ENCODE assay signal across 14 cellular contexts in genomic region chr3:105526349-105527111, GRCh38.
DNase-seq lines count a peak whose midpoint lies in the region; ATAC-seq, FAIRE-seq and TF ChIP-seq lines count a peak whose summit lies in the region.
"Had no signal": no experiment of that assay in that cellular context is flagged by ENCODE, and none has a peak within 500 bp of the region (broad histone marks: within the 10 kb centered on the region; RNA-seq: fewer than 3 reads in every experiment).

No MANE protein-coding gene starts in this region.

- H3K4me3 ChIP-seq in astrocyte of the spinal cord (ENCODE audit: low read depth, low read length) (no peak overlapping the region), small intestine (ENCODE audit: low read depth in 1 of 2, low read length in 2 of 2) (no peak overlapping the region)
- H3K4me3 ChIP-seq: sigmoid colon, SK-N-MC, thoracic aorta had no signal

- DNase-seq in H54 (ENCODE audit: insufficient read length, low spot score), result no peak
- DNase-seq in NCI-H2081 treated with DMSO at 0.1 percent for 48 hours (lab: John Stamatoyannopoulos, UW), result peak; percentile 57
- DNase-seq in astrocyte of the spinal cord (ENCODE audit: low read depth, low spot score), result peak; percentile 49
- no peak for DNase-seq in nephron progenitor cell
- no peak for DNase-seq in small intestine
- DNase-seq: activated T-cell treated with anti-CD3 and anti-CD28 coated beads, Interleukin-2, amount 50 U/mL, for 4 hours; brain microvascular endothelial cell; NCI-H1930; sigmoid colon had no signal

- H3K9me3 ChIP-seq in small intestine (ENCODE audit: control insufficient read depth, low read depth), result no peaks in the 10 kb centered on the region
- H3K9me3 ChIP-seq: sigmoid colon, thoracic aorta had no signal

- H3K4me1 Mint-ChIP-seq in nephron progenitor cell, result peaks cover 43% of the 10 kb centered on the region

- TF ChIP-seq POLR2A in H54 (IDR thresholded peaks at IDR 0.05; ENCODE audit: low read depth, low read length), result no peak

- WGBS in small intestine, 3 donors, result 67 to 88% (median 71%) methylated on average over 4 of the region's 4 CpGs

- H3K27me3 ChIP-seq in small intestine (ENCODE audit: control insufficient read depth in 2 of 2, insufficient read depth in 2 of 2, low read length in 2 of 2), result no peaks in the 10 kb centered on the region
- H3K27me3 ChIP-seq: brain microvascular endothelial cell, sigmoid colon had no signal

- no peak overlapping the region for H3K27ac ChIP-seq in small intestine (ENCODE audit: low read depth in 1 of 2, low read length in 1 of 2)
- H3K27ac ChIP-seq: brain microvascular endothelial cell, sigmoid colon, SK-N-MC, thoracic aorta had no signal

- peaks cover 10% of the 10 kb centered on the region for H3K36me3 Mint-ChIP-seq in nephron progenitor cell (ENCODE audit: low read depth)

- H3K9me3 Mint-ChIP-seq in nephron progenitor cell, result no peaks in the 10 kb centered on the region
- H3K9me3 Mint-ChIP-seq: activated T-cell treated with anti-CD3 and anti-CD28 coated beads, Interleukin-2, amount 50 U/mL, for 4 hours had no signal

- no peaks in the 10 kb centered on the region for H3K36me3 ChIP-seq in small intestine (ENCODE audit: control insufficient read depth in 2 of 2, insufficient read depth in 2 of 2, low read length in 2 of 2)
- H3K36me3 ChIP-seq: sigmoid colon, thoracic aorta had no signal

- ATAC-seq in HG03175 (IDR thresholded peaks at IDR 0.05; ENCODE audit: unreplicated experiment) (no peak), GM18873 (IDR thresholded peaks at IDR 0.05; ENCODE audit: low FRiP score, unreplicated experiment) (no peak), GM19463 (IDR thresholded peaks at IDR 0.05; ENCODE audit: unreplicated experiment) (no peak)
- ATAC-seq: activated T-cell treated with anti-CD3 and anti-CD28 coated beads, Interleukin-2, amount 50 U/mL, for 4 hours had no signal

- FAIRE-seq in H54 (lab: Jason Lieb, UNC) (peak; percentile 83), small intestine (lab: Jason Lieb, UNC) (no peak)

- no peak overlapping the region for H3K4me3 Mint-ChIP-seq in nephron progenitor cell
- H3K4me3 Mint-ChIP-seq: activated T-cell treated with anti-CD3 and anti-CD28 coated beads, Interleukin-2, amount 50 U/mL, for 4 hours had no signal

- in situ Hi-C loops in astrocyte of the spinal cord (cut with HindIII; ENCODE audit: low sequenced_read_pairs), result no loop called here

- no peaks in the 10 kb centered on the region for H3K4me1 ChIP-seq in small intestine (ENCODE audit: control insufficient read depth in 2 of 2, insufficient read depth in 1 of 2, low read depth in 1 of 2, low read length in 1 of 2)
- H3K4me1 ChIP-seq: sigmoid colon had no signal

- H3K27ac Mint-ChIP-seq in nephron progenitor cell, result peak overlapping the region; percentile 94

- H3K27me3 Mint-ChIP-seq in nephron progenitor cell (ENCODE audit: low read depth, poor library complexity), result no peaks in the 10 kb centered on the region

- TF ChIP-seq CTCF in astrocyte of the spinal cord (IDR thresholded peaks at IDR 0.05; ENCODE audit: low read depth, low read length) (no peak), nephron progenitor cell (IDR thresholded peaks at IDR 0.05) (no peak)

Comparison
In these comparisons a context has a peak if more than half of its experiments do, and no peak if none do; other contexts are left out.
1. DNase-seq: peak in NCI-H2081 treated with DMSO at 0.1 percent for 48 hours (single experiment) and astrocyte of the spinal cord (single experiment); none in H54 (single experiment), nephron progenitor cell (single experiment) and small intestine (single experiment).